Comparison of ENCODE assay signal across 7 cellular contexts in genomic region chr9:41655047-41655573, GRCh38.
DNase-seq lines count a peak whose midpoint lies in the region; ATAC-seq, FAIRE-seq and TF ChIP-seq lines count a peak whose summit lies in the region.
"Not testable (repeated sequence)": the region's sequence is repeated elsewhere in the genome, so short reads cannot be mapped to it uniquely, and the experiment has no call there.

No MANE protein-coding gene starts in this region.

- H2AFZ ChIP-seq in neural progenitor cell (replicated peaks) = not testable (repeated sequence)

- peak; percentile 9 for DNase-seq in MV-4-11 (lab: John Stamatoyannopoulos, UW)
- peak; percentile 33 for DNase-seq in activated CD8-positive, alpha-beta T cell treated with anti-CD3 and anti-CD28 coated beads for 36 hours
- DNase-seq in kidney = peak; percentile 81
- DNase-seq in neural progenitor cell (ENCODE audit: low spot score) = peak; percentile 41
- peak; percentile 16 for DNase-seq in stimulated activated naive CD8-positive, alpha-beta T cell treated with anti-CD3 and anti-CD28 coated beads, Interleukin-15, Interleukin-2, amounts not matched to agents 100 U/mL and 50 U/mL, for 24 hours

- not testable (repeated sequence) for H3K4me1 ChIP-seq in gastroesophageal sphincter; kidney (ENCODE audit: control insufficient read depth in 1 of 2, insufficient read depth in 1 of 2, low read depth in 1 of 2, low read length in 2 of 2); neural progenitor cell

- H3K27me3 Mint-ChIP-seq in activated CD8-positive, alpha-beta T cell treated with anti-CD3 and anti-CD28 coated beads for 36 hours; brain; neural progenitor cell (ENCODE audit: insufficient read depth, low read depth): not testable (repeated sequence)

- 20 to 22% methylated on average over 3 to 15 of the region's 35 CpGs for WGBS in gastroesophageal sphincter (ENCODE audit: low coverage in 1 of 2), 2 donors

- H3K79me2 ChIP-seq in neural progenitor cell (ENCODE audit: low read depth) = not testable (repeated sequence)

- intact Hi-C loops in activated CD8-positive, alpha-beta T cell treated with anti-CD3 and anti-CD28 coated beads for 36 hours (cut with micrococcal nuclease); kidney (cut with DNase I): not testable (repeated sequence)

- not testable (repeated sequence) for H3K27ac Mint-ChIP-seq in activated CD8-positive, alpha-beta T cell treated with anti-CD3 and anti-CD28 coated beads for 36 hours; neural progenitor cell
- H3K27ac Mint-ChIP-seq in brain = peak overlapping the region in 1 of 5 experiments; percentile 90

- POLR2A ChIA-PET in activated CD8-positive, alpha-beta T cell treated with anti-CD3 and anti-CD28 coated beads for 36 hours (lab: Charles Lee) = not testable (repeated sequence)

- not testable (repeated sequence) for H3K4me1 Mint-ChIP-seq in activated CD8-positive, alpha-beta T cell treated with anti-CD3 and anti-CD28 coated beads for 36 hours (ENCODE audit: low read depth)
- peaks cover 22% of the 10 kb centered on the region for H3K4me1 Mint-ChIP-seq in brain
- H3K4me1 Mint-ChIP-seq in neural progenitor cell = peaks cover 13% of the 10 kb centered on the region

- peak overlapping the region; percentile 64 for H3K4me2 ChIP-seq in neural progenitor cell

- H3K9me3 Mint-ChIP-seq in activated CD8-positive, alpha-beta T cell treated with anti-CD3 and anti-CD28 coated beads for 36 hours = not testable (repeated sequence)
- H3K9me3 Mint-ChIP-seq in brain (peaks cover 0 to 13% (median 7%) of the 10 kb centered on the region in 5 experiments), neural progenitor cell (peaks cover 11% of the 10 kb centered on the region)

- FAIRE-seq in kidney (lab: Jason Lieb, UNC) = not testable (repeated sequence)

- H3K4me3 ChIP-seq in gastroesophageal sphincter (peak overlapping the region; percentile 29 to 40), neural progenitor cell (peak overlapping the region; percentile 22)
- not testable (repeated sequence) for H3K4me3 ChIP-seq in kidney (ENCODE audit: low read length in 2 of 2)

- not testable (repeated sequence) for H4K20me1 ChIP-seq in neural progenitor cell (ENCODE audit: low read depth)

- TF ChIP-seq POLR2A in gastroesophageal sphincter (IDR thresholded peaks at IDR 0.05) = not testable (repeated sequence)

- H3K27ac ChIP-seq in gastroesophageal sphincter = peak overlapping the region; percentile 64 to 82 (median 80)
- H3K27ac ChIP-seq in kidney (ENCODE audit: low read depth in 2 of 2, low read length in 2 of 2) = peak overlapping the region in 1 of 2 donors; percentile 69
- not testable (repeated sequence) for H3K27ac ChIP-seq in neural progenitor cell

- not testable (repeated sequence) for H3F3A ChIP-seq in neural progenitor cell (ENCODE audit: low read depth)

- not testable (repeated sequence) for H3K27me3 ChIP-seq in gastroesophageal sphincter
- peaks cover 15% of the 10 kb centered on the region for H3K27me3 ChIP-seq in neural progenitor cell

- not testable (repeated sequence) for TF ChIP-seq CTCF in activated CD8-positive, alpha-beta T cell treated with anti-CD3 and anti-CD28 coated beads for 36 hours (IDR thresholded peaks at IDR 0.05); brain (conservative IDR thresholded peaks at IDR 0.05); gastroesophageal sphincter (IDR thresholded peaks at IDR 0.05); kidney (IDR thresholded peaks at IDR 0.05; ENCODE audit: borderline replicate concordance, extremely low read depth, insufficient read depth); neural progenitor cell (IDR thresholded peaks at IDR 0.05)

- not testable (repeated sequence) for H3K36me3 Mint-ChIP-seq in activated CD8-positive, alpha-beta T cell treated with anti-CD3 and anti-CD28 coated beads for 36 hours (ENCODE audit: low read depth); brain; neural progenitor cell

- H3K9ac ChIP-seq in kidney (ENCODE audit: low read length in 2 of 2); neural progenitor cell: not testable (repeated sequence)

- not testable (repeated sequence) for ATAC-seq in activated CD8-positive, alpha-beta T cell treated with anti-CD3 and anti-CD28 coated beads for 36 hours; gastroesophageal sphincter; stimulated activated naive CD8-positive, alpha-beta T cell treated with anti-CD3 and anti-CD28 coated beads, Interleukin-15, Interleukin-2, amounts not matched to agents 100 U/mL and 50 U/mL, for 24 hours

- CTCF ChIA-PET in activated CD8-positive, alpha-beta T cell treated with anti-CD3 and anti-CD28 coated beads for 36 hours (lab: Charles Lee) = not testable (repeated sequence)

- TF ChIP-seq EP300 in gastroesophageal sphincter (IDR thresholded peaks at IDR 0.05) = not testable (repeated sequence)

- not testable (repeated sequence) for H3K36me3 ChIP-seq in gastroesophageal sphincter; kidney (ENCODE audit: control insufficient read depth in 1 of 2, insufficient read depth in 2 of 2, low read length in 2 of 2); neural progenitor cell

- not testable (repeated sequence) for H3K9me3 ChIP-seq in gastroesophageal sphincter; kidney (ENCODE audit: control insufficient read depth in 1 of 2, low read length in 2 of 2); neural progenitor cell (ENCODE audit: low read depth)

- H3K4me3 Mint-ChIP-seq in activated CD8-positive, alpha-beta T cell treated with anti-CD3 and anti-CD28 coated beads for 36 hours = not testable (repeated sequence)
- peak overlapping the region in 3 of 5 experiments; percentile 33 to 66 (median 61) for H3K4me3 Mint-ChIP-seq in brain
- H3K4me3 Mint-ChIP-seq in neural progenitor cell = peak overlapping the region; percentile 24

Comparison
In these comparisons a context has a peak if more than half of its experiments do, and no peak if none do; other contexts are left out.
1. DNase-seq: peak in every context shown above with its lines; median percentile 81 in kidney; 41 in neural progenitor cell; 33 in activated CD8-positive, alpha-beta T cell treated with anti-CD3 and anti-CD28 coated beads for 36 hours; 16 in stimulated activated naive CD8-positive, alpha-beta T cell treated with anti-CD3 and anti-CD28 coated beads, Interleukin-15, Interleukin-2, amounts not matched to agents 100 U/mL and 50 U/mL, for 24 hours; 9 in MV-4-11.